ENCODE assay signal across 21 cellular contexts in genomic region chr6:43985329-43985728, GRCh38.
"Had no signal": no experiment of that assay in that cellular context is flagged by ENCODE, and none has a peak within 500 bp of the region (broad histone marks: within the 10 kb centered on the region; RNA-seq: fewer than 3 reads in every experiment).

No MANE protein-coding gene starts in this region.

- H3K27me3 ChIP-seq: esophagus muscularis mucosa, gastroesophageal sphincter, heart left ventricle, upper lobe of right lung had no signal

- FAIRE-seq: endothelial cell of umbilical vein, kidney had no signal

- H3K27ac ChIP-seq: esophagus muscularis mucosa, gastroesophageal sphincter, heart left ventricle, left lung, spleen, thoracic aorta, upper lobe of right lung had no signal

- H3K36me3 ChIP-seq: esophagus muscularis mucosa, gastroesophageal sphincter, heart left ventricle, left lung, spleen, thoracic aorta, upper lobe of right lung had no signal

- ATAC-seq: activated CD8-positive, alpha-beta memory T cell treated with anti-CD3 and anti-CD28 coated beads, Interleukin-2, amount 10 ng/mL, durations not matched to agents 7 days and 5 days; activated T-cell treated with anti-CD3 and anti-CD28 coated beads, Interleukin-2, amount 50 U/mL, for 4 hours; stimulated activated memory B cell treated with anti-CD40 and anti-IgM and Interleukin-4, amounts not matched to agents 10 μg/mL and 1 μg/mL and 100 μg/mL, for 72 hours; upper lobe of right lung had no signal

- H3K9me3 ChIP-seq: esophagus muscularis mucosa, gastroesophageal sphincter, heart left ventricle, left lung, spleen, thoracic aorta, upper lobe of right lung had no signal

- H3K4me3 ChIP-seq: esophagus muscularis mucosa, gastroesophageal sphincter, heart left ventricle, left lung, spleen, thoracic aorta, upper lobe of right lung had no signal

- H3K4me1 ChIP-seq: left lung, upper lobe of right lung had no signal

- DNase-seq: activated CD4-positive, alpha-beta memory T cell treated with anti-CD3 and anti-CD28 coated beads, Interleukin-2, amount 10 ng/mL, durations not matched to agents 7 days and 5 days; activated CD4-positive, alpha-beta T cell treated with anti-CD3 and anti-CD28 coated beads for 48 hours; activated CD4-positive, CD25-positive, alpha-beta regulatory T cell; activated CD8-positive, alpha-beta memory T cell treated with anti-CD3 and anti-CD28 coated beads, Interleukin-2, amount 10 ng/mL, durations not matched to agents 7 days and 5 days; activated naive CD4-positive, alpha-beta T cell treated with anti-CD3 and anti-CD28 coated beads for 36 hours; activated T-cell treated with anti-CD3 and anti-CD28 coated beads, Interleukin-2, amount 50 U/mL, for 4 hours; cortex of kidney; heart left ventricle; left lung; mammary epithelial cell; spleen; stimulated activated CD4-positive, alpha-beta T cell treated with anti-CD3 and anti-CD28 coated beads, Interleukin-4, amount 100 ng/mL, for 4 hours; T-helper 1 cell; T-helper 9 cell; upper lobe of right lung had no signal
